In genomic region chr12:54210400-54210790, GRCh38 we compare ENCODE assay signal across 28 cellular contexts.
"Had no signal": no experiment of that assay in that cellular context is flagged by ENCODE, and none has a peak within 500 bp of the region (broad histone marks: within the 10 kb centered on the region; RNA-seq: fewer than 3 reads in every experiment).

No MANE protein-coding gene starts in this region.

- H3K36me3 ChIP-seq: neural progenitor cell, neutrophil, pancreas, right lobe of liver, sigmoid colon, stomach, thoracic aorta, thyroid gland, tibial nerve, upper lobe of left lung, vagina had no signal

- H3K4me3 Mint-ChIP-seq: natural killer cell; nephron; neural progenitor cell; stimulated activated effector memory CD8-positive, alpha-beta T cell treated with anti-CD3 and anti-CD28 coated beads, Interleukin-12 subunit alpha, Interleukin-12 subunit beta, amount 100 ng/mL, for 72 hours; stimulated activated naive B cell treated with anti-CD40 and anti-IgM and Interleukin-4, amounts not matched to agents 10 μg/mL and 1 μg/mL and 100 μg/mL, for 72 hours; stimulated activated naive CD8-positive, alpha-beta T cell treated with anti-CD3 and anti-CD28 coated beads, Interleukin-15, Interleukin-2, amounts not matched to agents 100 ng/mL and 50 ng/mL, for 24 hours had no signal

- DNase-seq: natural killer cell; nucleus accumbens; psoas muscle; right cardiac atrium; sigmoid colon; small intestine; stimulated activated CD4-positive, alpha-beta T cell treated with anti-CD3 and anti-CD28 coated beads, Interleukin-15, amount 100 ng/mL, for 24 hours; stimulated activated CD4-positive, alpha-beta T cell treated with anti-CD3 and anti-CD28 coated beads, Interleukin-2, amount 100 ng/mL, for 24 hours; stimulated activated CD4-positive, alpha-beta T cell treated with anti-CD3 and anti-CD28 coated beads, Interleukin-2, amount 100 ng/mL, for 48 hours; stimulated activated CD4-positive, alpha-beta T cell treated with anti-CD3 and anti-CD28 coated beads, Interleukin-4, amount 100 ng/mL, for 24 hours; stimulated activated naive B cell treated with anti-CD40 and anti-IgM and Interleukin-4, amounts not matched to agents 10 μg/mL and 1 μg/mL and 100 μg/mL, for 72 hours; stimulated activated naive CD4-positive, alpha-beta T cell treated with Interleukin-2 at 50 U/mL for 16 hours; stomach; thyroid gland; trophoblast cell; upper lobe of left lung had no signal

- H2AFZ ChIP-seq: neural progenitor cell had no signal

- H3K9me3 Mint-ChIP-seq: natural killer cell; nephron; neural progenitor cell; stimulated activated effector memory CD8-positive, alpha-beta T cell treated with anti-CD3 and anti-CD28 coated beads, Interleukin-12 subunit alpha, Interleukin-12 subunit beta, amount 100 ng/mL, for 72 hours; stimulated activated naive B cell treated with anti-CD40 and anti-IgM and Interleukin-4, amounts not matched to agents 10 μg/mL and 1 μg/mL and 100 μg/mL, for 72 hours; stimulated activated naive CD8-positive, alpha-beta T cell treated with anti-CD3 and anti-CD28 coated beads, Interleukin-15, Interleukin-2, amounts not matched to agents 100 ng/mL and 50 ng/mL, for 24 hours had no signal

- H3K27ac ChIP-seq: neural progenitor cell, neutrophil, pancreas, psoas muscle, right lobe of liver, sigmoid colon, stomach, thoracic aorta, thyroid gland, tibial nerve, upper lobe of left lung, vagina had no signal

- H3K4me1 ChIP-seq: neural progenitor cell, pancreas, psoas muscle had no signal

- H3K9me3 ChIP-seq: neutrophil, pancreas, psoas muscle, right lobe of liver, sigmoid colon, stomach, thoracic aorta, thyroid gland, tibial nerve, upper lobe of left lung, vagina had no signal

- H3K27ac Mint-ChIP-seq: natural killer cell; nephron; neural progenitor cell; progenitor cell of endocrine pancreas; stimulated activated effector memory CD8-positive, alpha-beta T cell treated with anti-CD3 and anti-CD28 coated beads, Interleukin-12 subunit alpha, Interleukin-12 subunit beta, amount 100 ng/mL, for 72 hours; stimulated activated naive B cell treated with anti-CD40 and anti-IgM and Interleukin-4, amounts not matched to agents 10 μg/mL and 1 μg/mL and 100 μg/mL, for 72 hours; stimulated activated naive CD8-positive, alpha-beta T cell treated with anti-CD3 and anti-CD28 coated beads, Interleukin-15, Interleukin-2, amounts not matched to agents 100 ng/mL and 50 ng/mL, for 24 hours had no signal

- ATAC-seq: natural killer cell; pancreas; psoas muscle; right cardiac atrium; right lobe of liver; stimulated activated effector memory CD8-positive, alpha-beta T cell treated with anti-CD3 and anti-CD28 coated beads, Interleukin-12 subunit alpha, Interleukin-12 subunit beta, amount 100 ng/mL, for 72 hours; stimulated activated naive B cell treated with anti-CD40 and anti-IgM and Interleukin-4, amounts not matched to agents 10 μg/mL and 1 μg/mL and 100 μg/mL, for 72 hours had no signal

- H3K4me2 ChIP-seq: neural progenitor cell had no signal

- FAIRE-seq: pancreas, small intestine, urothelium cell line had no signal

- H3K36me3 Mint-ChIP-seq: natural killer cell; neural progenitor cell; stimulated activated effector memory CD8-positive, alpha-beta T cell treated with anti-CD3 and anti-CD28 coated beads, Interleukin-12 subunit alpha, Interleukin-12 subunit beta, amount 100 ng/mL, for 72 hours; stimulated activated naive B cell treated with anti-CD40 and anti-IgM and Interleukin-4, amounts not matched to agents 10 μg/mL and 1 μg/mL and 100 μg/mL, for 72 hours had no signal

- H3K9ac ChIP-seq: neural progenitor cell had no signal

- H3K4me3 ChIP-seq: neural progenitor cell, pancreas, psoas muscle, right lobe of liver, sigmoid colon, stomach, thoracic aorta, thyroid gland, tibial nerve, upper lobe of left lung, vagina had no signal
